ENCODE assay signal across 31 cellular contexts in the genomic region with DNA sequence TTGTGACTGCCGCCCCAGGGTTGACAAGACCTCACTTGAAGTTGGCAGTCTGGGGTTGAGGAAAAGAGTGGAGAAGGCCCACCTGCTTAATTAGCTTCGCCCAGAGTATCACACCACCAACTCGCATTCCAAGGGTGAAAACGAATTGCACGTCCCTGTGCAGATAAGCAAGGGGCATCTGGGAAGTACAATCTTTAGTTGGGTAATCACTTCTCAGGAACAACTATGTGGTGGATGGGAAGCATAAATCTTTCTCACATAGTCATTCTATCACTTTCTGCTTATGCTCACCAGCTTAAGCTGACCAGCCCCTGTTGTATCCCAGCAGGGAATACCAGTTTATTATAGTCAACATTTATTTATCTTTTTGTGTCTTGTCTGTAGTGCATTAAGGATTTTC.
"Had no signal": no experiment of that assay in that cellular context is flagged by ENCODE, and none has a peak within 500 bp of the region (broad histone marks: within the 10 kb centered on the region; RNA-seq: fewer than 3 reads in every experiment).

No MANE protein-coding gene starts in this region.

- DNase-seq: activated CD4-positive, alpha-beta memory T cell treated with anti-CD3 and anti-CD28 coated beads for 36 hours; activated CD4-positive, alpha-beta T cell treated with anti-CD3 and anti-CD28 coated beads, Interleukin-2, amount 10 ng/mL, durations not matched to agents 24 days and 14 days; activated CD8-positive, alpha-beta memory T cell treated with anti-CD3 and anti-CD28 coated beads, Interleukin-2, amount 50 U/mL, for 48 hours; activated gamma-delta T cell; activated naive CD4-positive, alpha-beta T cell treated with anti-CD3 and anti-CD28 coated beads, Interleukin-2, amount 10 ng/mL, durations not matched to agents 7 days and 5 days; activated naive CD8-positive, alpha-beta T cell treated with anti-CD3 and anti-CD28 coated beads, Interleukin-2, amount 10 ng/mL, durations not matched to agents 7 days and 5 days; activated T-cell treated with anti-CD3 and anti-CD28 coated beads, Interleukin-2, amount 50 U/mL, for 24 hours; amniotic stem cell; brain microvascular endothelial cell; cortex of kidney; effector memory CD8-positive, alpha-beta T cell; head of caudate nucleus; hypothalamus; immature natural killer cell; kidney; left colon; mucosa of descending colon; nephron progenitor cell; small intestine; stimulated activated CD4-positive, alpha-beta T cell treated with anti-CD3 and anti-CD28 coated beads, Interleukin-4, amount 100 ng/mL, for 24 hours; stimulated activated naive CD8-positive, alpha-beta T cell treated with anti-CD3 and anti-CD28 coated beads, Interleukin-15, amount 100 ng/mL, for 72 hours; T-helper 1 cell; thyroid gland; upper lobe of right lung; WERI-Rb-1 had no signal

- ATAC-seq: activated CD4-positive, CD25-positive, alpha-beta regulatory T cell treated with anti-CD3 and anti-CD28 coated beads, Interleukin-2, amount 50 U/mL, for 24 hours; effector memory CD8-positive, alpha-beta T cell; left colon; mucosa of descending colon; sciatic nerve; stimulated activated memory B cell treated with anti-CD40 and anti-IgM and Interleukin-4, amounts not matched to agents 10 μg/mL and 1 μg/mL and 100 μg/mL, for 72 hours; stimulated activated naive CD8-positive, alpha-beta T cell treated with anti-CD3 and anti-CD28 coated beads, Interleukin-15, amount 100 ng/mL, for 72 hours; upper lobe of right lung had no signal

- H3K9me3 ChIP-seq: mucosa of descending colon, neutrophil, thyroid gland, upper lobe of right lung had no signal

- FAIRE-seq: astrocyte, endothelial cell of umbilical vein, kidney, small intestine had no signal

- H3K4me3 ChIP-seq: mucosa of descending colon, thyroid gland, upper lobe of right lung had no signal

- H3K36me3 ChIP-seq: thyroid gland had no signal

- H3K27me3 ChIP-seq: brain microvascular endothelial cell, neutrophil, thyroid gland, upper lobe of right lung had no signal

- H3K27ac ChIP-seq: brain microvascular endothelial cell, neutrophil, thyroid gland, upper lobe of right lung, WERI-Rb-1 had no signal
